8 cellular contexts compared by ENCODE assay signal in the genomic region with DNA sequence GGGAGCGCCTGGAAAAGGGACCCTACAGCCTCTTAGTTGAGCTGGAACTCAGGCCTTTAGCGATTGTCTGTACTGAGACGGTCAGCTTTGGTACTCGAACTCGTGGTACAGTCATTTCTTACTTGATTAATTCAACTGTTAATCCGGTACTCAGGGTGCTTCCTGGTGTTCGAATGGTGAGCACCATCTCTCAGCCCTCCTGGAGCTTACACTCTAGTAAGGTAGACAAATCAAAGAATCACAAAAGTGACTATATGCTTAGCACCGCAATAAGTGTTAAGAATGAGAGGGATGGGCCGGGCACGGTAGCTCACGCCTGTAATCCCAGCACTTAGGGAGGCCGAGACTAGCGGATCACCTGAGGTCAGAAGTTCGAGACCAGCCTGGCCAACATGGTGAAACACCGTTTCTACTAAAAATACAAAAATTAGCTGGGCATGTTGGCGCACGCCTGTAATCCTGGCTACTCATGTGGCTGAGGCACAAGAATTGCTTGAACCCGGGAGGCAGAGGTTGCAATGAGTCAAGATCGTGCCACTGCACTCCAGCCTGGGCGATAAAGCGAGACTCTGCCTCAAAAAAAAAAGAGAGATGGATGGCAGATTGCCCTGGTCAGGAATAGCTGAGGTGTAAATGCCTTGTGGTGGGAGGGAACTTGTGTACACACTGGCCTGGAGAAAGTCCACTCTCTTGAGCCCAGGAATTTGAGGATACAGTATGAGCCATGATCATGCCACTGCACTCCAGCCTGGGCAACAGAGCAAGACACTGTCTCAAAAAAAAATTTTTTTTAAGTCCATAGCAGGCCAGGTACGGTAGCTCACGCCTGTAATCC. TPM values are rescaled to one million over a fixed set of nuclear protein-coding genes. Genes with fewer than 3 reads are reported as not detected.
DNase-seq lines count a peak whose midpoint lies in the region; ATAC-seq and TF ChIP-seq lines count a peak whose summit lies in the region.

No MANE protein-coding gene starts in this region.

- TF ChIP-seq CTCF in BJ (IDR thresholded peaks at IDR 0.05; ENCODE audit: insufficient read depth, low read depth, low read length): no peak
- no peak for TF ChIP-seq CTCF in IMR-90 (conservative IDR thresholded peaks at IDR 0.05; ENCODE audit: low read depth, low read length)
- TF ChIP-seq CTCF in brain microvascular endothelial cell (IDR thresholded peaks at IDR 0.05; ENCODE audit: low read depth, low read length, missing control alignments): no peak

- H3K14ac ChIP-seq in IMR-90 (replicated peaks; ENCODE audit: low read depth, low read length): peak overlapping the region; percentile 15

- H3K4me1 ChIP-seq in IMR-90 (ENCODE audit: control insufficient read depth, insufficient read depth, low read length) (peaks cover 6% of the 10 kb centered on the region), mucosa of rectum (ENCODE audit: control insufficient read depth in 2 of 2, insufficient read depth in 2 of 2, low read length in 2 of 2) (peaks cover 18 to 25% of the 10 kb centered on the region in 2 donors)

- H3K27me3 ChIP-seq in BJ (ENCODE audit: control insufficient read depth, insufficient read depth, low read length) (no peaks in the 10 kb centered on the region), IMR-90 (ENCODE audit: control insufficient read depth, insufficient read depth, low read length) (no peaks in the 10 kb centered on the region), brain microvascular endothelial cell (replicated peaks) (no peaks in the 10 kb centered on the region), mucosa of rectum (ENCODE audit: control insufficient read depth in 2 of 2, insufficient read depth in 2 of 2, low read length in 2 of 2) (no peaks in the 10 kb centered on the region)

- BruUV-seq in IMR-90 (replicated peaks; lab: Mats Ljungman, UMichigan): no TSS peak

- dilution Hi-C loops in IMR-90 (cut with HindIII; ENCODE audit: low sequenced_read_pairs, unreplicated experiment): no loop called here

- DNase-seq in BJ (ENCODE audit: low read depth): no peak
- peak; percentile 9 for DNase-seq in IMR-90
- DNase-seq in brain microvascular endothelial cell: no peak
- DNase-seq in cerebellar nuclear complex (lab: John Stamatoyannopoulos, UW): no peak
- no peak for DNase-seq in inferior parietal cortex (ENCODE audit: extremely low spot score)
- DNase-seq in activated effector memory CD4-positive, alpha-beta T cell treated with anti-CD3 and anti-CD28 coated beads, Interleukin-2, amount 50 U/mL, for 16 hours: no peak
- no peak for DNase-seq in mesenteric fat pad (ENCODE audit: low spot score)

- WGBS in IMR-90 (ENCODE audit: extremely low coverage in 2 of 2, insufficient read length in 1 of 2), 2 experiments: 64% methylated on average over 10 of the region's 23 CpGs; no CpG with 5 or more reads in 1 of the 2 experiments

- peak overlapping the region; percentile 32 for H2AK9ac ChIP-seq in IMR-90 (replicated peaks; ENCODE audit: low read depth, low read length, poor library complexity)

- H3K36me3 ChIP-seq in BJ (ENCODE audit: control insufficient read depth, insufficient read depth, low read length): peaks cover 15% of the 10 kb centered on the region
- H3K36me3 ChIP-seq in IMR-90 (ENCODE audit: control insufficient read depth, insufficient read depth, low read length): peaks cover 27% of the 10 kb centered on the region
- H3K36me3 ChIP-seq in brain microvascular endothelial cell (replicated peaks): peaks cover 24% of the 10 kb centered on the region
- peaks cover 16 to 25% of the 10 kb centered on the region in 2 donors for H3K36me3 ChIP-seq in mucosa of rectum (ENCODE audit: control insufficient read depth in 2 of 2, insufficient read depth in 2 of 2, low read length in 2 of 2)

- CTCF ChIA-PET in BJ (lab: Yijun Ruan, JAX) (interaction anchor here (1.1 to 1.4 kb wide), 2 partner anchors 18 to 76 kb away, joined by 3 to 4 read pairs; no protein-coding TSS in a partner anchor), IMR-90 (lab: Yijun Ruan, JAX) (no interaction called here)

- in situ Hi-C loops in IMR-90 (cut with MboI; ENCODE audit: low sequenced_read_pairs) (loop anchor here (5.0 kb wide), 1 partner anchor 91 kb away; no protein-coding TSS in a partner anchor), brain microvascular endothelial cell (cut with HindIII; ENCODE audit: low pct_ligation_motif_present, low sequenced_read_pairs) (no loop called here)

- H3K9ac ChIP-seq in IMR-90 (ENCODE audit: low read depth, low read length) (peak overlapping the region; percentile 90), mucosa of rectum (ENCODE audit: low read depth in 1 of 2, low read length in 2 of 2) (peak overlapping the region; percentile 61 to 73)

- H3K4me3 ChIP-seq in BJ (ENCODE audit: low read depth, low read length) (peak overlapping the region; percentile 90), IMR-90 (ENCODE audit: insufficient read depth, low read depth, low read length) (peak overlapping the region; percentile 81), brain microvascular endothelial cell (ENCODE audit: low read depth, low read length) (peak overlapping the region; percentile 82), mucosa of rectum (ENCODE audit: low read length in 2 of 2) (peak overlapping the region; percentile 85)

- H4K5ac ChIP-seq in IMR-90 (ENCODE audit: low read depth, low read length): peak overlapping the region; percentile 68; the same call in 1 of the 2 replicates

- peaks cover 6% of the 10 kb centered on the region for H3K9me1 ChIP-seq in IMR-90 (ENCODE audit: insufficient read depth, low read length)

- TF ChIP-seq POLR2A in IMR-90 (IDR thresholded peaks at IDR 0.05; ENCODE audit: low read depth, low read length): no peak

- H3K79me1 ChIP-seq in IMR-90 (ENCODE audit: low read depth in 1 of 2, low read length in 2 of 2): peaks cover 35 to 54% of the 10 kb centered on the region in 2 experiments

- H3K27ac ChIP-seq in IMR-90 (ENCODE audit: insufficient read depth, low read length): peak overlapping the region; percentile 66
- H3K27ac ChIP-seq in brain microvascular endothelial cell: peak overlapping the region; percentile 27
- H3K27ac ChIP-seq in mucosa of rectum (ENCODE audit: low read depth in 2 of 2, low read length in 2 of 2): no peak overlapping the region

- no peak for ATAC-seq in IMR-90 (ENCODE audit: low read depth)

- peak overlapping the region; percentile 88 for H3K23ac ChIP-seq in IMR-90 (ENCODE audit: low read depth, low read length)

- peak overlapping the region; percentile 53 for H3K4ac ChIP-seq in IMR-90 (ENCODE audit: low read depth, low read length)

- no peak overlapping the region; the same call in 2 of the 3 replicates for H2BK15ac ChIP-seq in IMR-90 (ENCODE audit: low read depth, low read length)

- TF ChIP-seq RAD21 in IMR-90 (IDR thresholded peaks at IDR 0.05; ENCODE audit: low read length): no peak

- no peak overlapping the region for H3K18ac ChIP-seq in IMR-90 (ENCODE audit: low read depth, low read length)

- peaks cover 7% of the 10 kb centered on the region for H4K20me1 ChIP-seq in IMR-90 (ENCODE audit: insufficient read depth, low read length)

- peak overlapping the region; percentile 84 for H4K91ac ChIP-seq in IMR-90 (ENCODE audit: insufficient read depth, low read depth, low read length)

- H2AK5ac ChIP-seq in IMR-90 (ENCODE audit: low read depth, low read length): peak overlapping the region; percentile 82

- POLR2A ChIA-PET in BJ (lab: Charles Lee): no interaction called here
- POLR2A ChIA-PET in IMR-90 (lab: Charles Lee; ENCODE audit: unreplicated experiment): interaction anchor here (1.1 kb wide), 1 partner anchor 19 kb away, joined by 4 read pairs; no protein-coding TSS in a partner anchor

- H2BK5ac ChIP-seq in IMR-90 (ENCODE audit: low read depth, low read length, poor library complexity, severe bottlenecking): peak overlapping the region; percentile 20

- H3K56ac ChIP-seq in IMR-90 (ENCODE audit: extremely low read depth, insufficient read depth, low read length): peak overlapping the region; percentile 40

- intact Hi-C loops in IMR-90 (cut with micrococcal nuclease): loop anchor here (2.0 to 10.0 kb wide), 2 partner anchors 78 to 354 kb away; a partner anchor contains a TSS

- peak overlapping the region; percentile 87 for H3K4me2 ChIP-seq in IMR-90 (ENCODE audit: low read depth, low read length)

- peak overlapping the region; percentile 96 for H2AFZ ChIP-seq in IMR-90 (replicated peaks; ENCODE audit: low read length, poor library complexity)

- H3K9me3 ChIP-seq in IMR-90 (ENCODE audit: control insufficient read depth, insufficient read depth, low read length) (no peaks in the 10 kb centered on the region), mucosa of rectum (ENCODE audit: control insufficient read depth in 2 of 2, low read length in 2 of 2) (no peaks in the 10 kb centered on the region)

- H2BK120ac ChIP-seq in IMR-90 (ENCODE audit: low read depth, low read length): no peak overlapping the region

- H2BK20ac ChIP-seq in IMR-90 (ENCODE audit: low read depth, low read length): no peak overlapping the region

- peak overlapping the region; percentile 64 to 93 for H4K8ac ChIP-seq in IMR-90 (ENCODE audit: low read depth in 2 of 2, low read length in 2 of 2)

TF ChIP-seq in IMR-90, 13 proteins besides CTCF, POLR2A, EP300 and RAD21:
- no peak for TF ChIP-seq MAZ (IDR thresholded peaks at IDR 0.05; ENCODE audit: borderline replicate concordance, low read depth, low read length)
- no peak for TF ChIP-seq NFE2L2 (IDR thresholded peaks at IDR 0.05; ENCODE audit: low read depth, low read length)
- no peak for TF ChIP-seq CEBPB (IDR thresholded peaks at IDR 0.05; ENCODE audit: low read depth, low read length)
- TF ChIP-seq BHLHE40 (IDR thresholded peaks at IDR 0.05; ENCODE audit: low read depth, low read length): no peak

RNA-seq across cellular contexts. Expression of a gene that starts 1.0 kb away (rescaled TPM):
- polyA plus RNA-seq in BJ (2011; rRNA removed) (5.7 and 9.7 TPM in 2 replicates), IMR-90 (2012; rRNA removed) (18.2 and 18.8 TPM in 2 replicates)
- polyA minus RNA-seq in BJ (2011; rRNA and poly(A)+ RNA removed): 11.3 and 11.7 TPM in 2 replicates
- total RNA-seq in IMR-90 (2012; rRNA removed) (18.3 and 19.7 TPM in 2 replicates), mesenteric fat pad (26.1 TPM)
- 11.7 and 14.4 TPM in 2 replicates for polyA plus RNA-seq in IMR-90 (2012; cell fraction: cytosol; rRNA removed)
- 43.7 and 51.8 TPM in 2 replicates for polyA plus RNA-seq in IMR-90 (2012; cell fraction: nucleus; rRNA removed; ENCODE audit: low replicate concordance)

RNA-seq across cellular contexts. Expression of a gene that starts 54.2 kb away (rescaled TPM):
- polyA plus RNA-seq in BJ (2011; rRNA removed): 0.28 and 0.31 TPM in 2 replicates
- not detected in 2 replicates for polyA minus RNA-seq in BJ (2011; rRNA and poly(A)+ RNA removed)
- total RNA-seq in IMR-90 (2012; rRNA removed): 0.18 and 0.28 TPM in 2 replicates
- 1.1 and 1.5 TPM in 2 replicates for polyA plus RNA-seq in IMR-90 (2012; rRNA removed)
- 1.4 and 3.4 TPM in 2 replicates for polyA plus RNA-seq in IMR-90 (2012; cell fraction: cytosol; rRNA removed)
- polyA plus RNA-seq in IMR-90 (2012; cell fraction: nucleus; rRNA removed; ENCODE audit: low replicate concordance): 0.60 and 0.64 TPM in 2 replicates
- total RNA-seq in mesenteric fat pad: 486 TPM

RNA-seq across cellular contexts. Expression of a gene that starts 55.8 kb away (rescaled TPM):
- polyA plus RNA-seq in BJ (2011; rRNA removed) (5.2 and 9.8 TPM in 2 replicates), IMR-90 (2012; rRNA removed) (14.8 and 15.5 TPM in 2 replicates)
- 5.8 and 6.8 TPM in 2 replicates for polyA minus RNA-seq in BJ (2011; rRNA and poly(A)+ RNA removed)
- total RNA-seq in IMR-90 (2012; rRNA removed) (15.0 and 15.2 TPM in 2 replicates), mesenteric fat pad (0.58 TPM)
- polyA plus RNA-seq in IMR-90 (2012; cell fraction: cytosol; rRNA removed): 10.1 and 22.7 TPM in 2 replicates
- polyA plus RNA-seq in IMR-90 (2012; cell fraction: nucleus; rRNA removed; ENCODE audit: low replicate concordance): 3.4 and 9.5 TPM in 2 replicates

Comparison
In these comparisons a context has a peak if more than half of its experiments do, and no peak if none do; other contexts are left out.
1. H3K27ac ChIP-seq: peak in IMR-90 (single experiment) and brain microvascular endothelial cell (single experiment); none in mucosa of rectum (0 of 2).
2. RNA of a gene that starts 54.2 kb away (total RNA-seq): 486 TPM in mesenteric fat pad (single experiment); 0.18 to 0.28 TPM in IMR-90; every median in the first group is over 100 times any median in the second.
3. RNA of a gene that starts 55.8 kb away (total RNA-seq): 15.0 to 15.2 TPM in IMR-90; 0.58 TPM in mesenteric fat pad (single experiment); every median in the first group is over 10 times any median in the second.
4. Peak in every context shown above with its lines, with median percentiles within 50 percentile points of each other: H3K4me3 ChIP-seq.